In the genomic region with DNA sequence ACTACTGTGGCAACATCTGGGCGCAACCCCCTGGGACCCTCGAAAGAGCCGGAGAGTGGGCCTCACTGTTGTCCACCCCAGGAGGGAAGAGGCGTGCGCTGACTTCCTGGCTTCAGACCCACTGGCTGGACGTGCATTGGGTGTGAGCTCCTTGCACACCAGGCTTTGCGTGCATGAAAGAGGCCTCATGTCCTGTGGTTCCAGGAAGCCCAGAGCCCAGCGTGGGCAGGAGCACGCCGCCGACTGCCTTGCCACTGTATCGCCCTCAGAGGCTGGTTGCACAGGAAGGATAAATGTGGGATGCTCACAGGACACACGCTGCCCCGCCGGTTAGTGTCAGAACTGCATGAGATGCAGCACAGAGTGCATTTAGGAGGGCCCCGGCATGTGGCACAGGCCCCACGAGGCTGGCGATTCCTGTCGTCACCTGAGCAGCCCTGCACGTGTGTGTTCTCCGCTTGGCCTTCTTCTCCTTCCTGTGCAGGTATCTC, we compare ENCODE assay signal across 25 cellular contexts. TPM values are rescaled to one million over a fixed set of nuclear protein-coding genes. Genes with fewer than 3 reads are reported as not detected.
"Had no signal": no experiment of that assay in that cellular context is flagged by ENCODE, and none has a peak within 500 bp of the region (broad histone marks: within the 10 kb centered on the region; RNA-seq: fewer than 3 reads in every experiment).

No MANE protein-coding gene starts in this region.

- H3K4me3 ChIP-seq: dorsolateral prefrontal cortex, heart right ventricle, lung, psoas muscle, right lobe of liver, testis, transverse colon had no signal

- ATAC-seq: esophagus mucosa; heart right ventricle; left colon; left ventricle myocardium superior; natural killer cell treated with Interleukin-12 subunit alpha and Interleukin-12 subunit beta and Interleukin-15 and Interleukin-18, amount 100 ng/mL, for 72 hours; psoas muscle; stimulated activated naive B cell treated with anti-CD40 and anti-IgM and Interleukin-4, amounts not matched to agents 10 μg/mL and 1 μg/mL and 100 μg/mL, for 72 hours; stimulated activated naive CD8-positive, alpha-beta T cell treated with anti-CD3 and anti-CD28 coated beads, Interleukin-15, amount 100 ng/mL, for 72 hours had no signal

- H3K4me1 ChIP-seq: heart right ventricle, parathyroid adenoma, psoas muscle, right lobe of liver, testis, transverse colon had no signal

- H3K4me1 Mint-ChIP-seq: immature natural killer cell; stimulated activated naive B cell treated with anti-CD40 and anti-IgM and Interleukin-4, amounts not matched to agents 10 μg/mL and 1 μg/mL and 100 μg/mL, for 72 hours; stimulated activated naive CD8-positive, alpha-beta T cell treated with anti-CD3 and anti-CD28 coated beads, Interleukin-15, amount 100 ng/mL, for 72 hours had no signal

- H2AFZ ChIP-seq: parathyroid adenoma had no signal

- H3K79me2 ChIP-seq: parathyroid adenoma had no signal

- H3K9me3 ChIP-seq: testis had no signal

- FAIRE-seq: endometrium, frontal cortex had no signal

- H3K36me3 ChIP-seq: heart right ventricle, right lobe of liver, transverse colon had no signal

- DNase-seq: cortex of kidney; dorsolateral prefrontal cortex; effector CD8-positive, alpha-beta T cell; heart right ventricle; immature natural killer cell; left colon; left ventricle myocardium superior; mesenchymal stem cell; midbrain; retina; right lobe of liver; stimulated activated CD4-positive, alpha-beta T cell treated with anti-CD3 and anti-CD28 coated beads, Interleukin-2, amount 100 ng/mL, for 24 hours; stimulated activated CD4-positive, alpha-beta T cell treated with anti-CD3 and anti-CD28 coated beads, Interleukin-4, amount 100 ng/mL, for 4 hours; stimulated activated naive B cell treated with anti-CD40 and anti-IgM and Interleukin-4, amounts not matched to agents 10 μg/mL and 1 μg/mL and 100 μg/mL, for 72 hours; stimulated activated naive CD8-positive, alpha-beta T cell treated with anti-CD3 and anti-CD28 coated beads, Interleukin-15, amount 100 ng/mL, for 72 hours; testis; transverse colon had no signal

- H3K27me3 ChIP-seq: dorsolateral prefrontal cortex, heart right ventricle, right lobe of liver, testis, transverse colon had no signal

- H3K27ac Mint-ChIP-seq: immature natural killer cell; natural killer cell treated with Interleukin-12 subunit alpha and Interleukin-12 subunit beta and Interleukin-15 and Interleukin-18, amount 100 ng/mL, for 72 hours; stimulated activated naive B cell treated with anti-CD40 and anti-IgM and Interleukin-4, amounts not matched to agents 10 μg/mL and 1 μg/mL and 100 μg/mL, for 72 hours; stimulated activated naive CD8-positive, alpha-beta T cell treated with anti-CD3 and anti-CD28 coated beads, Interleukin-15, amount 100 ng/mL, for 72 hours had no signal

- H3K9ac ChIP-seq: parathyroid adenoma had no signal

- H3K4me3 Mint-ChIP-seq: immature natural killer cell; natural killer cell treated with Interleukin-12 subunit alpha and Interleukin-12 subunit beta and Interleukin-15 and Interleukin-18, amount 100 ng/mL, for 72 hours; stimulated activated naive B cell treated with anti-CD40 and anti-IgM and Interleukin-4, amounts not matched to agents 10 μg/mL and 1 μg/mL and 100 μg/mL, for 72 hours; stimulated activated naive CD8-positive, alpha-beta T cell treated with anti-CD3 and anti-CD28 coated beads, Interleukin-15, amount 100 ng/mL, for 72 hours had no signal

- H3K27ac ChIP-seq: heart right ventricle, parathyroid adenoma, psoas muscle, right lobe of liver, testis, transverse colon had no signal

RNA-seq across cellular contexts. Expression of gene JAKMIP3, which starts 8.5 kb away (rescaled TPM):
- total RNA-seq: kidney epithelial cell had no signal
- polyA plus RNA-seq: immature natural killer cell had no signal
